Comparison of ENCODE assay signal across 1 cellular context in genomic region chr22:24550028-24550901, GRCh38.
TF ChIP-seq lines count a peak whose summit lies in the region.

No MANE protein-coding gene starts in this region.

TF ChIP-seq in HepG2, 621 proteins besides CTCF, POLR2A, EP300 and RAD21 (continued from another document and continues in another):
- TF ChIP-seq TFAP4 (IDR thresholded peaks at IDR 0.05; ENCODE audit: borderline replicate concordance, low read depth) = peak; percentile 86; the same call in 1 of the 2 replicates
- peak; percentile 91 for TF ChIP-seq MXD4 (CRISPR knock-in tag; IDR thresholded peaks at IDR 0.05)
- peak; percentile 62 for TF ChIP-seq KLF11 (CRISPR knock-in tag; IDR thresholded peaks at IDR 0.05)
- no peak; the same call in 1 of the 2 replicates for TF ChIP-seq ATF7-NPFF (CRISPR knock-in tag; IDR thresholded peaks at IDR 0.05; ENCODE audit: low read depth)
- peak; percentile 86 for TF ChIP-seq SAP130 (CRISPR knock-in tag; IDR thresholded peaks at IDR 0.05; ENCODE audit: low read depth)
- peak; percentile 83 for TF ChIP-seq ZBTB20 (CRISPR knock-in tag; IDR thresholded peaks at IDR 0.05; ENCODE audit: borderline replicate concordance, low read depth)
- TF ChIP-seq, protein P1, sequence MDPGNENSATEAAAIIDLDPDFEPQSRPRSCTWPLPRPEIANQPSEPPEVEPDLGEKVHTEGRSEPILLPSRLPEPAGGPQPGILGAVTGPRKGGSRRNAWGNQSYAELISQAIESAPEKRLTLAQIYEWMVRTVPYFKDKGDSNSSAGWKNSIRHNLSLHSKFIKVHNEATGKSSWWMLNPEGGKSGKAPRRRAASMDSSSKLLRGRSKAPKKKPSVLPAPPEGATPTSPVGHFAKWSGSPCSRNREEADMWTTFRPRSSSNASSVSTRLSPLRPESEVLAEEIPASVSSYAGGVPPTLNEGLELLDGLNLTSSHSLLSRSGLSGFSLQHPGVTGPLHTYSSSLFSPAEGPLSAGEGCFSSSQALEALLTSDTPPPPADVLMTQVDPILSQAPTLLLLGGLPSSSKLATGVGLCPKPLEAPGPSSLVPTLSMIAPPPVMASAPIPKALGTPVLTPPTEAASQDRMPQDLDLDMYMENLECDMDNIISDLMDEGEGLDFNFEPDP (CRISPR knock-in tag; conservative IDR thresholded peaks at IDR 0.05) = no peak
- TF ChIP-seq KDM3A (CRISPR knock-in tag; IDR thresholded peaks at IDR 0.05; ENCODE audit: low read depth) = peak; percentile 57; the same call in 1 of the 2 replicates
- TF ChIP-seq, protein P2, sequence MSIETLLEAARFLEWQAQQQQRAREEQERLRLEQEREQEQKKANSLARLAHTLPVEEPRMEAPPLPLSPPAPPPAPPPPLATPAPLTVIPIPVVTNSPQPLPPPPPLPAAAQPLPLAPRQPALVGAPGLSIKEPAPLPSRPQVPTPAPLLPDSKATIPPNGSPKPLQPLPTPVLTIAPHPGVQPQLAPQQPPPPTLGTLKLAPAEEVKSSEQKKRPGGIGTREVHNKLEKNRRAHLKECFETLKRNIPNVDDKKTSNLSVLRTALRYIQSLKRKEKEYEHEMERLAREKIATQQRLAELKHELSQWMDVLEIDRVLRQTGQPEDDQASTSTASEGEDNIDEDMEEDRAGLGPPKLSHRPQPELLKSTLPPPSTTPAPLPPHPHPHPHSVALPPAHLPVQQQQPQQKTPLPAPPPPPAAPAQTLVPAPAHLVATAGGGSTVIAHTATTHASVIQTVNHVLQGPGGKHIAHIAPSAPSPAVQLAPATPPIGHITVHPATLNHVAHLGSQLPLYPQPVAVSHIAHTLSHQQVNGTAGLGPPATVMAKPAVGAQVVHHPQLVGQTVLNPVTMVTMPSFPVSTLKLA (IDR thresholded peaks at IDR 0.05) = peak; percentile 85
- TF ChIP-seq, protein P3, sequence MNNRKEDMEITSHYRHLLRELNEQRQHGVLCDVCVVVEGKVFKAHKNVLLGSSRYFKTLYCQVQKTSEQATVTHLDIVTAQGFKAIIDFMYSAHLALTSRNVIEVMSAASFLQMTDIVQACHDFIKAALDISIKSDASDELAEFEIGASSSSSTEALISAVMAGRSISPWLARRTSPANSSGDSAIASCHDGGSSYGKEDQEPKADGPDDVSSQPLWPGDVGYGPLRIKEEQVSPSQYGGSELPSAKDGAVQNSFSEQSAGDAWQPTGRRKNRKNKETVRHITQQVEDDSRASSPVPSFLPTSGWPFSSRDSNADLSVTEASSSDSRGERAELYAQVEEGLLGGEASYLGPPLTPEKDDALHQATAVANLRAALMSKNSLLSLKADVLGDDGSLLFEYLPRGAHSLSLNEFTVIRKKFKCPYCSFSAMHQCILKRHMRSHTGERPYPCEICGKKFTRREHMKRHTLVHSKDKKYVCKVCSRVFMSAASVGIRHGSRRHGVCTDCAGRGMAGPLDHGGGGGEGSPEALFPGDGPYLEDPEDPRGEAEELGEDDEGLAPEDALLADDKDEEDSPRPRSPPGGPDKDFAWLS (CRISPR knock-in tag; IDR thresholded peaks at IDR 0.05; ENCODE audit: borderline replicate concordance) = no peak
- TF ChIP-seq GTF2F1 (IDR thresholded peaks at IDR 0.05; ENCODE audit: low read length) = no peak; the same call in 1 of the 2 replicates
- TF ChIP-seq MYNN (CRISPR knock-in tag; IDR thresholded peaks at IDR 0.05; ENCODE audit: low read depth) = peak; percentile 40; the same call in 1 of the 2 replicates
- TF ChIP-seq HDAC2 (CRISPR knock-in tag; IDR thresholded peaks at IDR 0.05) = peak; percentile 95
- TF ChIP-seq ZNF12 (CRISPR knock-in tag; IDR thresholded peaks at IDR 0.05) = peak; percentile 18; the same call in 1 of the 2 replicates
- TF ChIP-seq ZNF672 (CRISPR knock-in tag; IDR thresholded peaks at IDR 0.05) = no peak
- no peak; the same call in 1 of the 2 replicates for TF ChIP-seq CREB3 (CRISPR knock-in tag; IDR thresholded peaks at IDR 0.05)
- TF ChIP-seq GATAD1 (CRISPR knock-in tag; IDR thresholded peaks at IDR 0.05) = peak; percentile 61
- TF ChIP-seq TP53 (CRISPR knock-in tag; conservative IDR thresholded peaks at IDR 0.05) = no peak
- no peak for TF ChIP-seq ZNF30 (CRISPR knock-in tag; IDR thresholded peaks at IDR 0.05)
- TF ChIP-seq, protein P4, sequence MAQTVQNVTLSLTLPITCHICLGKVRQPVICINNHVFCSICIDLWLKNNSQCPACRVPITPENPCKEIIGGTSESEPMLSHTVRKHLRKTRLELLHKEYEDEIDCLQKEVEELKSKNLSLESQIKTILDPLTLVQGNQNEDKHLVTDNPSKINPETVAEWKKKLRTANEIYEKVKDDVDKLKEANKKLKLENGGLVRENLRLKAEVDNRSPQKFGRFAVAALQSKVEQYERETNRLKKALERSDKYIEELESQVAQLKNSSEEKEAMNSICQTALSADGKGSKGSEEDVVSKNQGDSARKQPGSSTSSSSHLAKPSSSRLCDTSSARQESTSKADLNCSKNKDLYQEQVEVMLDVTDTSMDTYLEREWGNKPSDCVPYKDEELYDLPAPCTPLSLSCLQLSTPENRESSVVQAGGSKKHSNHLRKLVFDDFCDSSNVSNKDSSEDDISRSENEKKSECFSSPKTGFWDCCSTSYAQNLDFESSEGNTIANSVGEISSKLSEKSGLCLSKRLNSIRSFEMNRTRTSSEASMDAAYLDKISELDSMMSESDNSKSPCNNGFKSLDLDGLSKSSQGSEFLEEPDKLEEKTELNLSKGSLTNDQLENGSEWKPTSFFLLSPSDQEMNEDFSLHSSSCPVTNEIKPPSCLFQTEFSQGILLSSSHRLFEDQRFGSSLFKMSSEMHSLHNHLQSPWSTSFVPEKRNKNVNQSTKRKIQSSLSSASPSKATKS (CRISPR knock-in tag; IDR thresholded peaks at IDR 0.05) = no peak
- TF ChIP-seq ZNF800 (CRISPR knock-in tag; IDR thresholded peaks at IDR 0.05) = 0 out of 2 replicates have a peak, but pooled peaks have one; percentile 52
- peak; percentile 63 for TF ChIP-seq ETV5 (CRISPR knock-in tag; IDR thresholded peaks at IDR 0.05; ENCODE audit: borderline replicate concordance)
- no peak for TF ChIP-seq CBX2 (IDR thresholded peaks at IDR 0.05; ENCODE audit: low read depth, low read length)
- no peak; the same call in 1 of the 2 replicates for TF ChIP-seq CBX2 (CRISPR knock-in tag; IDR thresholded peaks at IDR 0.05; ENCODE audit: low read depth)
- TF ChIP-seq ZNF251 (CRISPR knock-in tag; IDR thresholded peaks at IDR 0.05) = 0 out of 2 replicates have a peak, but pooled peaks have one; percentile 19
- TF ChIP-seq ZNF841 (CRISPR knock-in tag; IDR thresholded peaks at IDR 0.05; ENCODE audit: borderline replicate concordance) = no peak
- peak; percentile 92; the same call in 1 of the 2 replicates for TF ChIP-seq ZNF280D (CRISPR knock-in tag; IDR thresholded peaks at IDR 0.05)
- TF ChIP-seq NR2F2 (IDR thresholded peaks at IDR 0.05; ENCODE audit: borderline replicate concordance, low read depth) = no peak; the same call in 1 of the 2 replicates
- peak; percentile 49 for TF ChIP-seq FOXO1 (CRISPR knock-in tag; IDR thresholded peaks at IDR 0.05)
- TF ChIP-seq NR2F1 (CRISPR knock-in tag; IDR thresholded peaks at IDR 0.05) = peak; percentile 48 to 72; a peak in 3 of 4 replicates
- TF ChIP-seq ZBTB49 (CRISPR knock-in tag; IDR thresholded peaks at IDR 0.05; ENCODE audit: borderline replicate concordance) = no peak
- TF ChIP-seq NONO (IDR thresholded peaks at IDR 0.05) = no peak
- TF ChIP-seq NONO (CRISPR knock-in tag; conservative IDR thresholded peaks at IDR 0.05) = peak; percentile 87; the same call in 1 of the 2 replicates
- TF ChIP-seq, protein P5, sequence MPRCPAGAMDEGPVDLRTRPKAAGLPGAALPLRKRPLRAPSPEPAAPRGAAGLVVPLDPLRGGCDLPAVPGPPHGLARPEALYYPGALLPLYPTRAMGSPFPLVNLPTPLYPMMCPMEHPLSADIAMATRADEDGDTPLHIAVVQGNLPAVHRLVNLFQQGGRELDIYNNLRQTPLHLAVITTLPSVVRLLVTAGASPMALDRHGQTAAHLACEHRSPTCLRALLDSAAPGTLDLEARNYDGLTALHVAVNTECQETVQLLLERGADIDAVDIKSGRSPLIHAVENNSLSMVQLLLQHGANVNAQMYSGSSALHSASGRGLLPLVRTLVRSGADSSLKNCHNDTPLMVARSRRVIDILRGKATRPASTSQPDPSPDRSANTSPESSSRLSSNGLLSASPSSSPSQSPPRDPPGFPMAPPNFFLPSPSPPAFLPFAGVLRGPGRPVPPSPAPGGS (CRISPR knock-in tag; IDR thresholded peaks at IDR 0.05) = 0 out of 2 replicates have a peak, but pooled peaks have one; percentile 16
- TF ChIP-seq ZNF780A (CRISPR knock-in tag; IDR thresholded peaks at IDR 0.05) = 0 out of 2 replicates have a peak, but pooled peaks have one; percentile 64
